In genomic region chr5:72209515-72210115, GRCh38 we compare ENCODE assay signal across 14 cellular contexts.
A peak's percentile ranks its signal among the peaks of the same experiment; 100 is the strongest.
DNase-seq lines count a peak whose midpoint lies in the region; ATAC-seq, FAIRE-seq and TF ChIP-seq lines count a peak whose summit lies in the region.
"Had no signal": no experiment of that assay in that cellular context is flagged by ENCODE, and none has a peak within 500 bp of the region (broad histone marks: within the 10 kb centered on the region; RNA-seq: fewer than 3 reads in every experiment).

No MANE protein-coding gene starts in this region.

- H3K4me2 ChIP-seq in PC-9 (peak overlapping the region; percentile 59; the same call in 1 of the 2 replicates), neuronal stem cell (ENCODE audit: insufficient read depth, low read length, poor library complexity, severe bottlenecking) (no peak overlapping the region)

- H3K36me3 Mint-ChIP-seq in activated T-cell treated with anti-CD3 and anti-CD28 coated beads, Interleukin-2, amount 50 U/mL, for 24 hours (ENCODE audit: low read depth): peaks cover 31% of the 10 kb centered on the region
- H3K36me3 Mint-ChIP-seq: CD14-positive monocyte had no signal

- H3K23ac ChIP-seq in neuronal stem cell (ENCODE audit: low read depth, low read length, poor library complexity): no peak overlapping the region

- no peak overlapping the region for H2BK15ac ChIP-seq in neuronal stem cell (ENCODE audit: low read length)

- H2AFZ ChIP-seq in PC-9 (no peak overlapping the region), neuronal stem cell (ENCODE audit: low read length) (no peak overlapping the region)

- no peaks in the 10 kb centered on the region for H3K9me2 ChIP-seq in PC-9 (ENCODE audit: insufficient read depth)

- H2BK5ac ChIP-seq in neuronal stem cell (ENCODE audit: low read length): no peak overlapping the region

- CTCF ChIA-PET in PC-9 (lab: Charles Lee): interaction anchor here (0.7 kb wide), 2 partner anchors 23 to 30 kb away, joined by 3 to 4 read pairs; no protein-coding TSS in a partner anchor

- H3K27me3 ChIP-seq in PC-9 (ENCODE audit: insufficient read depth, low read depth): no peaks in the 10 kb centered on the region
- H3K27me3 ChIP-seq in kidney epithelial cell (ENCODE audit: control insufficient read depth, insufficient read depth, low read length): no peaks in the 10 kb centered on the region
- H3K27me3 ChIP-seq in neuronal stem cell (ENCODE audit: control insufficient read depth in 3 of 3, insufficient read depth in 3 of 3, low read depth in 1 of 3, low read length in 3 of 3): no peaks in the 10 kb centered on the region
- no peaks in the 10 kb centered on the region for H3K27me3 ChIP-seq in SJCRH30
- H3K27me3 ChIP-seq: Peyer's patch had no signal

- no peaks in the 10 kb centered on the region for H3K79me2 ChIP-seq in PC-9 (ENCODE audit: low read depth)

- H3K4me1 ChIP-seq in PC-9 (replicated peaks; ENCODE audit: insufficient read depth) (peaks cover 37% of the 10 kb centered on the region), neuronal stem cell (ENCODE audit: control insufficient read depth in 2 of 2, insufficient read depth in 1 of 2, low read depth in 1 of 2, low read length in 2 of 2) (peaks cover 9 to 10% of the 10 kb centered on the region in 2 donors), SJCRH30 (peaks cover 6% of the 10 kb centered on the region)
- H3K4me1 ChIP-seq: Peyer's patch had no signal

- H4K91ac ChIP-seq in neuronal stem cell (ENCODE audit: low read depth, low read length, poor library complexity): no peak overlapping the region

- H3K27ac Mint-ChIP-seq in activated T-cell treated with anti-CD3 and anti-CD28 coated beads, Interleukin-2, amount 50 U/mL, for 24 hours: no peak overlapping the region
- H3K27ac Mint-ChIP-seq: CD14-positive monocyte; naive thymus-derived CD4-positive, alpha-beta T cell; WTC11 had no signal

- POLR2A ChIA-PET in PC-9 (lab: Charles Lee; ENCODE audit: unreplicated experiment): no interaction called here

- no peaks in the 10 kb centered on the region for H3K79me1 ChIP-seq in neuronal stem cell (ENCODE audit: low read depth, low read length)

- WGBS in neuronal stem cell (ENCODE audit: extremely low coverage in 2 of 2, insufficient read length in 2 of 2, insufficient replicate concordance in 1 of 2), 2 donors: no CpG with 5 or more reads among the region's 7 CpGs

- H3K9ac ChIP-seq in neuronal stem cell (ENCODE audit: low read depth, low read length, poor library complexity): no peak overlapping the region

- no peak overlapping the region for H3K14ac ChIP-seq in neuronal stem cell (ENCODE audit: low read length)

- FAIRE-seq in D721Med (lab: Jason Lieb, UNC): no peak
- FAIRE-seq: GM12891 had no signal

- no peak overlapping the region for H3K18ac ChIP-seq in neuronal stem cell (ENCODE audit: low read length)

- H4K8ac ChIP-seq in neuronal stem cell (ENCODE audit: low read depth, low read length): no peak overlapping the region

- H2BK12ac ChIP-seq in neuronal stem cell (ENCODE audit: low read length): no peak overlapping the region

- no TSS peak for BruUV-seq in PC-9 (replicated peaks; lab: Mats Ljungman, UMichigan)

- no peak overlapping the region for H2AK5ac ChIP-seq in neuronal stem cell (ENCODE audit: low read depth, low read length)

- H3K27me3 Mint-ChIP-seq in activated T-cell treated with anti-CD3 and anti-CD28 coated beads, Interleukin-2, amount 50 U/mL, for 24 hours: no peaks in the 10 kb centered on the region

- H3K4me3 Mint-ChIP-seq in activated T-cell treated with anti-CD3 and anti-CD28 coated beads, Interleukin-2, amount 50 U/mL, for 24 hours: no peak overlapping the region
- H3K4me3 Mint-ChIP-seq: CD14-positive monocyte; naive thymus-derived CD4-positive, alpha-beta T cell; WTC11 had no signal

- H3K4me1 Mint-ChIP-seq in activated T-cell treated with anti-CD3 and anti-CD28 coated beads, Interleukin-2, amount 50 U/mL, for 24 hours (ENCODE audit: low read depth): peaks cover 44% of the 10 kb centered on the region
- H3K4me1 Mint-ChIP-seq: CD14-positive monocyte had no signal

- TF ChIP-seq CTCF in D721Med (IDR thresholded peaks at IDR 0.05; ENCODE audit: insufficient read depth, missing control alignments) (peak; percentile 43), PC-9 (conservative IDR thresholded peaks at IDR 0.05) (no peak), kidney epithelial cell (IDR thresholded peaks at IDR 0.05; ENCODE audit: insufficient read depth, low read length, poor library complexity, severe bottlenecking) (peak; percentile 7)

- no peak overlapping the region for H2BK120ac ChIP-seq in neuronal stem cell (ENCODE audit: low read depth, low read length)

- DNase-seq in D721Med (ENCODE audit: insufficient read length, low spot score) (no peak), LoVo (ENCODE audit: low spot score) (peak; percentile 59), PC-9 (no peak), kidney epithelial cell (ENCODE audit: low read depth) (peak; percentile 57), neuronal stem cell (ENCODE audit: low spot score) (no peak), SJCRH30 (no peak)
- DNase-seq in activated T-cell treated with anti-CD3 and anti-CD28 coated beads, Interleukin-2, amount 50 U/mL, for 24 hours: no peak
- DNase-seq: naive thymus-derived CD4-positive, alpha-beta T cell; Peyer's patch; stimulated activated CD4-positive, alpha-beta T cell treated with anti-CD3 and anti-CD28 coated beads, Interleukin-2, amount 100 ng/mL, for 24 hours had no signal

- no peaks in the 10 kb centered on the region for H3K9me3 ChIP-seq in PC-9 (ENCODE audit: insufficient read depth, low read depth)
- H3K9me3 ChIP-seq in neuronal stem cell (replicated peaks in 1 of 2; ENCODE audit: control insufficient read depth in 2 of 2, insufficient read depth in 1 of 2, low read depth in 1 of 2, low read length in 2 of 2): no peaks in the 10 kb centered on the region
- peaks cover 2% of the 10 kb centered on the region; the same call in 1 of the 2 replicates for H3K9me3 ChIP-seq in SJCRH30 (replicated peaks)
- H3K9me3 ChIP-seq: Peyer's patch had no signal

- no peaks in the 10 kb centered on the region for H4K20me1 ChIP-seq in PC-9 (ENCODE audit: insufficient read depth)

- H3K36me3 ChIP-seq in PC-9 (ENCODE audit: low read depth) (peaks cover 8% of the 10 kb centered on the region; the same call in 1 of the 2 replicates), kidney epithelial cell (ENCODE audit: control insufficient read depth, insufficient read depth, low read length) (no peaks in the 10 kb centered on the region), neuronal stem cell (replicated peaks in 1 of 2; ENCODE audit: control insufficient read depth in 2 of 2, insufficient read depth in 2 of 2, low read length in 2 of 2) (peaks cover 15 to 50% of the 10 kb centered on the region in 2 donors), SJCRH30 (peaks cover 11% of the 10 kb centered on the region)
- H3K36me3 ChIP-seq: Peyer's patch had no signal

- peaks cover 34% of the 10 kb centered on the region; the same call in 1 of the 2 replicates for H3F3A ChIP-seq in PC-9 (ENCODE audit: insufficient read depth, low read depth)

- H3K4ac ChIP-seq in neuronal stem cell (ENCODE audit: low read length): no peak overlapping the region

- H3K27ac ChIP-seq in PC-9: peak overlapping the region; percentile 83
- no peak overlapping the region for H3K27ac ChIP-seq in neuronal stem cell (replicated peaks; ENCODE audit: low read length)
- H3K27ac ChIP-seq in SJCRH30: no peak overlapping the region
- H3K27ac ChIP-seq: Peyer's patch had no signal

- intact Hi-C loops in PC-9 (cut with micrococcal nuclease; ENCODE audit: unreplicated experiment): loop anchor here (2.0 to 5.0 kb wide), 2 partner anchors 38 to 59 kb away; no protein-coding TSS in a partner anchor

- ATAC-seq in GM21529 (IDR thresholded peaks at IDR 0.05; ENCODE audit: unreplicated experiment): no peak
- ATAC-seq: naive thymus-derived CD4-positive, alpha-beta T cell had no signal

- H3K9me3 Mint-ChIP-seq in activated T-cell treated with anti-CD3 and anti-CD28 coated beads, Interleukin-2, amount 50 U/mL, for 24 hours: no peaks in the 10 kb centered on the region
- H3K9me3 Mint-ChIP-seq: CD14-positive monocyte, WTC11 had no signal

- no peak overlapping the region for H3K4me3 ChIP-seq in PC-9
- H3K4me3 ChIP-seq in kidney epithelial cell (ENCODE audit: low read depth, low read length): no peak overlapping the region
- H3K4me3 ChIP-seq in neuronal stem cell (ENCODE audit: low read length in 2 of 2): no peak overlapping the region
- H3K4me3 ChIP-seq in SJCRH30: no peak overlapping the region
- H3K4me3 ChIP-seq: Peyer's patch had no signal

Comparison
In these comparisons a context has a peak if more than half of its experiments do, and no peak if none do; other contexts are left out.
1. DNase-seq: peak in LoVo (single experiment) and kidney epithelial cell (single experiment); none in D721Med (single experiment), PC-9 (0 of 2), neuronal stem cell (single experiment), activated T-cell treated with anti-CD3 and anti-CD28 coated beads, Interleukin-2, amount 50 U/mL, for 24 hours (single experiment) and SJCRH30 (0 of 2).